In the genomic region with DNA sequence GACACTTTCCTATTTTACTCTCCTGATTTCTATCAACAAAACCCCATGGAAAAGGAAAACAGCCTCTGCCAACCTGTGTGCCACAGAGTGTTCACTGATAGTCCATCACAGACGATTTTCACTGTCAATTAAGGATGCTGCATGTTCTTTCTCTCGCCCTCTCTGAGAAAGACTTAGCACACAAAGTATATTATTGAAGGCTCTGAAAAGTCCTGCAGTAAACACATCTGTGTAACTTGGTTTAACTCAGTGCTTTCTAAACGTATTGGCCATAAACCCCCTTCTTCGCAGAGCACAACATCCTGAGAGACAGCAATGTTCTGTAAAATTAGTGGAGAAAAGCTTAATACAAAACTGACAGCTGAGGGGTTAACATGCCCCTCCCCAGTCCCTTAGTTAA, we compare ENCODE assay signal across 19 cellular contexts. TPM values are rescaled to one million over a fixed set of nuclear protein-coding genes. Genes with fewer than 3 reads are reported as not detected.
DNase-seq lines count a peak whose midpoint lies in the region; ATAC-seq and TF ChIP-seq lines count a peak whose summit lies in the region.
"Had no signal": no experiment of that assay in that cellular context is flagged by ENCODE, and none has a peak within 500 bp of the region (broad histone marks: within the 10 kb centered on the region; RNA-seq: fewer than 3 reads in every experiment).

No MANE protein-coding gene starts in this region.

- no peaks in the 10 kb centered on the region for H3K9me3 Mint-ChIP-seq in natural killer cell treated with Interleukin-12 subunit alpha and Interleukin-12 subunit beta and Interleukin-15 and Interleukin-18, amount 100 ng/mL, for 72 hours
- no peaks in the 10 kb centered on the region for H3K9me3 Mint-ChIP-seq in natural killer cell
- H3K9me3 Mint-ChIP-seq in glutamatergic neuron (ENCODE audit: unreplicated experiment) = peaks cover 2% of the 10 kb centered on the region
- H3K9me3 Mint-ChIP-seq: CD4-positive, alpha-beta T cell; CD8-positive, alpha-beta T cell had no signal

- DNase-seq in natural killer cell treated with Interleukin-12 subunit alpha and Interleukin-12 subunit beta and Interleukin-15 and Interleukin-18, amount 100 ng/mL, for 72 hours (ENCODE audit: low spot score) = peak; percentile 16
- no peak for DNase-seq in natural killer cell
- DNase-seq in glutamatergic neuron = no peak
- DNase-seq in MV-4-11 (lab: John Stamatoyannopoulos, UW) = no peak
- DNase-seq in posterior vena cava (ENCODE audit: low spot score) = no peak
- DNase-seq: AML-193; Caco-2; Calu3; CD4-positive, alpha-beta T cell; CD8-positive, alpha-beta T cell; DMS79 treated with DMSO at 0.1 percent for 48 hours; GF-D8 had no signal

- H3K4me3 Mint-ChIP-seq in natural killer cell treated with Interleukin-12 subunit alpha and Interleukin-12 subunit beta and Interleukin-15 and Interleukin-18, amount 100 ng/mL, for 72 hours = no peak overlapping the region
- H3K4me3 Mint-ChIP-seq in natural killer cell = no peak overlapping the region
- peak overlapping the region; percentile 50 for H3K4me3 Mint-ChIP-seq in glutamatergic neuron (ENCODE audit: unreplicated experiment)
- H3K4me3 Mint-ChIP-seq: B cell; CD4-positive, alpha-beta T cell; CD8-positive, alpha-beta T cell had no signal

- TF ChIP-seq CTCF in natural killer cell (IDR thresholded peaks at IDR 0.05) = no peak
- no peak for TF ChIP-seq CTCF in glutamatergic neuron (IDR thresholded peaks at IDR 0.05; ENCODE audit: partially characterized antibody, unreplicated experiment)

- H3K27ac ChIP-seq in cingulate gyrus (ENCODE audit: low read depth, low read length) = peak overlapping the region; percentile 13
- H3K27ac ChIP-seq: 22Rv1; A549; BLaER1 treated with 17β-estradiol and CSF1 and Interleukin-3, amounts not matched to agents 10 nM and 100 nM; C4-2B had no signal

- H3K27ac Mint-ChIP-seq in natural killer cell treated with Interleukin-12 subunit alpha and Interleukin-12 subunit beta and Interleukin-15 and Interleukin-18, amount 100 ng/mL, for 72 hours = no peak overlapping the region
- H3K27ac Mint-ChIP-seq in natural killer cell (no peak overlapping the region), glutamatergic neuron (ENCODE audit: unreplicated experiment) (no peak overlapping the region)
- H3K27ac Mint-ChIP-seq: B cell; CD4-positive, alpha-beta T cell; CD8-positive, alpha-beta T cell had no signal

- no peaks in the 10 kb centered on the region for H3K4me1 Mint-ChIP-seq in natural killer cell treated with Interleukin-12 subunit alpha and Interleukin-12 subunit beta and Interleukin-15 and Interleukin-18, amount 100 ng/mL, for 72 hours (ENCODE audit: low read depth in 2 of 2)
- H3K4me1 Mint-ChIP-seq in natural killer cell (no peaks in the 10 kb centered on the region), glutamatergic neuron (ENCODE audit: low read depth, unreplicated experiment) (peaks cover 48% of the 10 kb centered on the region)
- H3K4me1 Mint-ChIP-seq: B cell had no signal

- H3K36me3 Mint-ChIP-seq in natural killer cell treated with Interleukin-12 subunit alpha and Interleukin-12 subunit beta and Interleukin-15 and Interleukin-18, amount 100 ng/mL, for 72 hours = no peaks in the 10 kb centered on the region
- H3K36me3 Mint-ChIP-seq in natural killer cell (no peaks in the 10 kb centered on the region), glutamatergic neuron (ENCODE audit: unreplicated experiment) (no peaks in the 10 kb centered on the region)
- H3K36me3 Mint-ChIP-seq: CD8-positive, alpha-beta T cell had no signal

- H3K27me3 Mint-ChIP-seq in natural killer cell treated with Interleukin-12 subunit alpha and Interleukin-12 subunit beta and Interleukin-15 and Interleukin-18, amount 100 ng/mL, for 72 hours = no peaks in the 10 kb centered on the region
- H3K27me3 Mint-ChIP-seq in natural killer cell (ENCODE audit: low read depth in 2 of 2) = no peaks in the 10 kb centered on the region
- H3K27me3 Mint-ChIP-seq in glutamatergic neuron (ENCODE audit: unreplicated experiment) = peaks cover 6% of the 10 kb centered on the region
- H3K27me3 Mint-ChIP-seq: B cell; CD4-positive, alpha-beta T cell had no signal

- intact Hi-C loops in natural killer cell (cut with micrococcal nuclease) (no loop called here), posterior vena cava (cut with DNase I) (no loop called here)

- ATAC-seq in natural killer cell treated with Interleukin-12 subunit alpha and Interleukin-12 subunit beta and Interleukin-15 and Interleukin-18, amount 100 ng/mL, for 72 hours = no peak
- ATAC-seq in natural killer cell (no peak), GM21825 (IDR thresholded peaks at IDR 0.05; ENCODE audit: unreplicated experiment) (no peak)
- ATAC-seq: A549; CD8-positive, alpha-beta T cell had no signal

RNA-seq across cellular contexts. Expression of a gene that starts 26.6 kb away (rescaled TPM):
- 1 to 10 TPM in 1 of 2 donors, under 1 TPM in 1; 0.56 to 5.2 TPM for total RNA-seq in natural killer cell treated with Interleukin-12 subunit alpha and Interleukin-12 subunit beta and Interleukin-15 and Interleukin-18, amount 100 ng/mL, for 72 hours
- total RNA-seq in natural killer cell = 10 to 100 TPM in 2 of 3 donors, under 1 TPM in 1; 0.53 to 24.2 (median 16.7) TPM
- total RNA-seq in glutamatergic neuron (ENCODE audit: unreplicated experiment) = 908 TPM
- 1 to 10 TPM; 3.5 to 7.6 TPM for total RNA-seq in posterior vena cava

Comparison
In these comparisons a context has a peak if more than half of its experiments do, and no peak if none do; other contexts are left out.
1. RNA of a gene that starts 26.6 kb away (total RNA-seq): 908 TPM in glutamatergic neuron (single experiment); 0.53 to 24.2 TPM in natural killer cell, 3.5 to 7.6 TPM in posterior vena cava and 0.56 to 5.2 TPM in natural killer cell treated with Interleukin-12 subunit alpha and Interleukin-12 subunit beta and Interleukin-15 and Interleukin-18, amount 100 ng/mL, for 72 hours; every median in the first group is over 10 times any median in the second.